7 cellular contexts compared by ENCODE assay signal in genomic region chr14:103846569-103847438, GRCh38. TPM values are rescaled to one million over a fixed set of nuclear protein-coding genes. Genes with fewer than 3 reads are reported as not detected.
DNase-seq lines count a peak whose midpoint lies in the region; ATAC-seq and TF ChIP-seq lines count a peak whose summit lies in the region.

No MANE protein-coding gene starts in this region.

- DNase-seq in GM13977 (ENCODE audit: low spot score) (peak; percentile 69), H7 (peak; percentile 85), M059J (ENCODE audit: low read depth) (peak; percentile 31), fibroblast of the aortic adventitia (ENCODE audit: low read depth) (peak; percentile 19), neural crest cell (ENCODE audit: low read depth, low spot score) (no peak), KG1 (lab: John Stamatoyannopoulos, UW) (no peak)
- no peak for DNase-seq in activated T-cell treated with anti-CD3 and anti-CD28 coated beads, Interleukin-2, amount 50 U/mL, for 4 hours

- no peaks in the 10 kb centered on the region for H3K36me3 ChIP-seq in H7 (replicated peaks; ENCODE audit: control insufficient read depth, insufficient read depth, low read length)

- H3K9me3 Mint-ChIP-seq in activated T-cell treated with anti-CD3 and anti-CD28 coated beads, Interleukin-2, amount 50 U/mL, for 4 hours, result no peaks in the 10 kb centered on the region
- H3K9me3 Mint-ChIP-seq in neural crest cell, result no peaks in the 10 kb centered on the region

- TF ChIP-seq CTCF in GM13977 (IDR thresholded peaks at IDR 0.05; ENCODE audit: extremely low read depth, insufficient read depth, missing control alignments), result no peak
- no peak for TF ChIP-seq CTCF in fibroblast of the aortic adventitia (IDR thresholded peaks at IDR 0.05; ENCODE audit: insufficient read depth, low read length)
- TF ChIP-seq CTCF in neural crest cell (conservative IDR thresholded peaks at IDR 0.05), result no peak

- peak overlapping the region; percentile 64 for H3K4me3 ChIP-seq in H7 (ENCODE audit: insufficient read depth, low read depth, low read length)
- H3K4me3 ChIP-seq in fibroblast of the aortic adventitia (ENCODE audit: low read depth, low read length), result peak overlapping the region; percentile 79

- no peaks in the 10 kb centered on the region for H3K27me3 Mint-ChIP-seq in activated T-cell treated with anti-CD3 and anti-CD28 coated beads, Interleukin-2, amount 50 U/mL, for 4 hours (ENCODE audit: low read depth)
- H3K27me3 Mint-ChIP-seq in neural crest cell (ENCODE audit: low read depth), result peaks cover 61% of the 10 kb centered on the region

- H3K4me3 Mint-ChIP-seq in activated T-cell treated with anti-CD3 and anti-CD28 coated beads, Interleukin-2, amount 50 U/mL, for 4 hours, result peak overlapping the region; percentile 88
- H3K4me3 Mint-ChIP-seq in neural crest cell, result peak overlapping the region; percentile 92

- in situ Hi-C loops in GM13977 (cut with MboI; ENCODE audit: low pct_unique_long_range_greater_than_20kb, low sequenced_read_pairs, unreplicated experiment), result no loop called here

- H3K36me3 Mint-ChIP-seq in activated T-cell treated with anti-CD3 and anti-CD28 coated beads, Interleukin-2, amount 50 U/mL, for 4 hours (ENCODE audit: insufficient read depth), result peaks cover 3% of the 10 kb centered on the region
- H3K36me3 Mint-ChIP-seq in neural crest cell (ENCODE audit: low read depth), result no peaks in the 10 kb centered on the region

- H3K4me1 Mint-ChIP-seq in activated T-cell treated with anti-CD3 and anti-CD28 coated beads, Interleukin-2, amount 50 U/mL, for 4 hours (ENCODE audit: low read depth), result peaks cover 15% of the 10 kb centered on the region
- H3K4me1 Mint-ChIP-seq in neural crest cell, result peaks cover 14% of the 10 kb centered on the region

- H3K27ac Mint-ChIP-seq in neural crest cell (ENCODE audit: unreplicated experiment), result no peak overlapping the region

- H3K27me3 ChIP-seq in H7 (ENCODE audit: control insufficient read depth, insufficient read depth, low read length), result peaks cover 32% of the 10 kb centered on the region

- ATAC-seq in activated T-cell treated with anti-CD3 and anti-CD28 coated beads, Interleukin-2, amount 50 U/mL, for 4 hours, result peak; percentile 38 to 39

RNA-seq across cellular contexts. Expression of gene PPP1R13B, which starts 0.6 kb away (rescaled TPM):
- total RNA-seq in H7 (2014; rRNA removed; shearing (Covaris generic)), result 2.3 and 2.8 TPM in 2 replicates
- 1.6 and 3.1 TPM in 2 replicates for total RNA-seq in M059J (2014; rRNA removed; shearing (Covaris generic))
- 10 to 100 TPM in 1 of 3 donors, 1 to 10 TPM in 2; 6.8 to 11.8 (median 9.7) TPM for total RNA-seq in activated T-cell treated with anti-CD3 and anti-CD28 coated beads, Interleukin-2, amount 50 U/mL, for 4 hours
- total RNA-seq in fibroblast of the aortic adventitia (ENCODE audit: low replicate concordance) (1.2 and 4.2 TPM in 2 replicates), neural crest cell (3.9 and 6.8 TPM in 2 replicates)

Comparison
In these comparisons a context has a peak if more than half of its experiments do, and no peak if none do; other contexts are left out.
1. DNase-seq: peak in GM13977 (single experiment), H7 (single experiment), M059J (single experiment) and fibroblast of the aortic adventitia (single experiment); none in activated T-cell treated with anti-CD3 and anti-CD28 coated beads, Interleukin-2, amount 50 U/mL, for 4 hours (single experiment), neural crest cell (single experiment) and KG1 (single experiment).